ENCODE assay signal across 9 cellular contexts in the genomic region with DNA sequence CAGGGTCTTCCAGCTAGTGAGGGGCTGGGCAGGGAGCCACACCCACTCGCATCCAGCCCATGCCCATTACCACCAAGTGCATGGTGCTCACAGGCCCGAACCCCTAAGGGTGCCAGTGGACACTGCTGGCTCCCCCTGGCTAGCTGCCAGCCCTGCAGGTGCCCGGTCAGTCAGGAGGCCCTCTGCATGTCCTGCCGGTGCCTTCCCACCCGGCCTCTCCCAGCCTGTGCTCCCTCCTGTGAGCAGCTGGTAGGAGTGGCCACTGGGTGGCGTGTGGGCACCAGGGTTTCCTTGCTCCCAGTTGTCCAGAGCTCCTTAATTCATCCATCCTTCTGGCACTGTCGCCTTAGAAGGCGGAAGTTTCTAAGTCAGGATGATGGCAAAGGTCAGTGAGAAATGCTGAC. TPM values are rescaled to one million over a fixed set of nuclear protein-coding genes. Genes with fewer than 3 reads are reported as not detected.
DNase-seq lines count a peak whose midpoint lies in the region; ATAC-seq and TF ChIP-seq lines count a peak whose summit lies in the region.
"Had no signal": no experiment of that assay in that cellular context is flagged by ENCODE, and none has a peak within 500 bp of the region (broad histone marks: within the 10 kb centered on the region; RNA-seq: fewer than 3 reads in every experiment).

No MANE protein-coding gene starts in this region.

- no peaks in the 10 kb centered on the region for H3K27me3 Mint-ChIP-seq in activated T-cell treated with anti-CD3 and anti-CD28 coated beads, Interleukin-2, amount 50 U/mL, for 72 hours (ENCODE audit: low read depth)
- H3K27me3 Mint-ChIP-seq: activated naive CD4-positive, alpha-beta T cell treated with anti-CD3 and anti-CD28 coated beads, Interleukin-2, amount 50 U/mL, for 24 hours had no signal

- ATAC-seq in GM18858 (IDR thresholded peaks at IDR 0.05; ENCODE audit: unreplicated experiment) = no peak
- ATAC-seq in activated T-cell treated with anti-CD3 and anti-CD28 coated beads, Interleukin-2, amount 50 U/mL, for 72 hours (replicated peaks in 1 of 2) = no peak

- H3K9me3 ChIP-seq in prostate gland = no peaks in the 10 kb centered on the region

- no peaks in the 10 kb centered on the region for H3K27me3 ChIP-seq in prostate gland (replicated peaks; ENCODE audit: insufficient read depth)

- no peak overlapping the region for H3K27ac Mint-ChIP-seq in activated T-cell treated with anti-CD3 and anti-CD28 coated beads, Interleukin-2, amount 50 U/mL, for 72 hours
- H3K27ac Mint-ChIP-seq: activated naive CD4-positive, alpha-beta T cell treated with anti-CD3 and anti-CD28 coated beads, Interleukin-2, amount 50 U/mL, for 24 hours had no signal

- H3K36me3 Mint-ChIP-seq in activated T-cell treated with anti-CD3 and anti-CD28 coated beads, Interleukin-2, amount 50 U/mL, for 72 hours (ENCODE audit: insufficient read depth in 2 of 2) = peaks cover 0 to 8% of the 10 kb centered on the region in 2 donors

- intact Hi-C loops in prostate gland (cut with DNase I) = loop anchor here (5.0 kb wide), 1 partner anchor 294 kb away; no protein-coding TSS in a partner anchor

- no peaks in the 10 kb centered on the region for H3K4me1 ChIP-seq in prostate gland (replicated peaks)

- H3K9me3 Mint-ChIP-seq in activated T-cell treated with anti-CD3 and anti-CD28 coated beads, Interleukin-2, amount 50 U/mL, for 72 hours = no peaks in the 10 kb centered on the region
- H3K9me3 Mint-ChIP-seq: activated naive CD4-positive, alpha-beta T cell treated with anti-CD3 and anti-CD28 coated beads, Interleukin-2, amount 50 U/mL, for 24 hours had no signal

- DNase-seq in SIG-M5 treated with dmso at 0.1 percent for 504 hours (lab: John Stamatoyannopoulos, UW; ENCODE audit: unreplicated experiment) = peak; percentile 54
- DNase-seq in SIG-M5 (lab: John Stamatoyannopoulos, UW) = no peak
- peak; percentile 19 for DNase-seq in SHP77 treated with DMSO at 0.1 percent for 48 hours (lab: John Stamatoyannopoulos, UW)
- peak; percentile 45 for DNase-seq in fibroblast of the aortic adventitia (ENCODE audit: low read depth)
- DNase-seq in prostate gland (ENCODE audit: low spot score) = peak; percentile 45
- DNase-seq in activated T-cell treated with anti-CD3 and anti-CD28 coated beads, Interleukin-2, amount 50 U/mL, for 72 hours = no peak

- WGBS in prostate gland = 43% methylated on average over 8 of the region's 8 CpGs

- peaks cover 0 to 6% of the 10 kb centered on the region in 2 donors for H3K36me3 ChIP-seq in prostate gland

- no peak overlapping the region for H3K4me3 Mint-ChIP-seq in activated T-cell treated with anti-CD3 and anti-CD28 coated beads, Interleukin-2, amount 50 U/mL, for 72 hours
- H3K4me3 Mint-ChIP-seq: activated naive CD4-positive, alpha-beta T cell treated with anti-CD3 and anti-CD28 coated beads, Interleukin-2, amount 50 U/mL, for 24 hours had no signal

- no peak for TF ChIP-seq POLR2A in prostate gland (IDR thresholded peaks at IDR 0.05)

- no peak overlapping the region for H3K27ac ChIP-seq in prostate gland

- H3K4me3 ChIP-seq in fibroblast of the aortic adventitia (ENCODE audit: low read depth, low read length) (no peak overlapping the region), prostate gland (no peak overlapping the region)

- no peaks in the 10 kb centered on the region for H3K4me1 Mint-ChIP-seq in activated T-cell treated with anti-CD3 and anti-CD28 coated beads, Interleukin-2, amount 50 U/mL, for 72 hours (ENCODE audit: low read depth)
- H3K4me1 Mint-ChIP-seq: activated naive CD4-positive, alpha-beta T cell treated with anti-CD3 and anti-CD28 coated beads, Interleukin-2, amount 50 U/mL, for 24 hours had no signal

- TF ChIP-seq CTCF in LNCAP (IDR thresholded peaks at IDR 0.05) = peak; percentile 98
- peak; percentile 69 for TF ChIP-seq CTCF in fibroblast of the aortic adventitia (IDR thresholded peaks at IDR 0.05; ENCODE audit: insufficient read depth, low read length)
- TF ChIP-seq CTCF in prostate gland (IDR thresholded peaks at IDR 0.05) = peak in 3 of 4 experiments; percentile 44 to 61 (median 59)

RNA-seq across cellular contexts. Expression of a gene that starts 33.4 kb away (rescaled TPM):
- total RNA-seq in fibroblast of the aortic adventitia (ENCODE audit: low replicate concordance) (261 and 1,037 TPM in 2 replicates), prostate gland (100 to 1,000 TPM in 1 of 2 donors, 10 to 100 TPM in 1; 77.3 to 471 TPM)
- 10 to 100 TPM; 35.9 to 44.9 TPM for total RNA-seq in activated T-cell treated with anti-CD3 and anti-CD28 coated beads, Interleukin-2, amount 50 U/mL, for 72 hours

RNA-seq across cellular contexts. Expression of a gene that starts 42.0 kb away (rescaled TPM):
- total RNA-seq in fibroblast of the aortic adventitia (ENCODE audit: low replicate concordance) (under 0.01 and 0.16 TPM in 2 replicates), prostate gland (not detected)
- not detected for total RNA-seq in activated T-cell treated with anti-CD3 and anti-CD28 coated beads, Interleukin-2, amount 50 U/mL, for 72 hours

Comparison
In these comparisons a context has a peak if more than half of its experiments do, and no peak if none do; other contexts are left out.
1. DNase-seq: peak in SIG-M5 treated with dmso at 0.1 percent for 504 hours (single experiment), SHP77 treated with DMSO at 0.1 percent for 48 hours (single experiment), fibroblast of the aortic adventitia (single experiment) and prostate gland (single experiment); none in SIG-M5 (single experiment) and activated T-cell treated with anti-CD3 and anti-CD28 coated beads, Interleukin-2, amount 50 U/mL, for 72 hours (0 of 2).
2. Peak in every context shown above with its lines, with median percentiles within 50 percentile points of each other: CTCF ChIP-seq.